Comparison of ENCODE assay signal across 21 cellular contexts in genomic region chr11:65562788-65563187, GRCh38. TPM values are rescaled to one million over a fixed set of nuclear protein-coding genes. Genes with fewer than 3 reads are reported as not detected.
DNase-seq lines count a peak whose midpoint lies in the region; ATAC-seq and TF ChIP-seq lines count a peak whose summit lies in the region.
"Had no signal": no experiment of that assay in that cellular context is flagged by ENCODE, and none has a peak within 500 bp of the region (broad histone marks: within the 10 kb centered on the region; RNA-seq: fewer than 3 reads in every experiment).

No MANE protein-coding gene starts in this region.

- H3K4me3 ChIP-seq in neural progenitor cell, result no peak overlapping the region
- H3K4me3 ChIP-seq: SJSA1 had no signal

- ATAC-seq in stimulated activated naive CD8-positive, alpha-beta T cell treated with anti-CD3 and anti-CD28 coated beads, Interleukin-15, Interleukin-2, amounts not matched to agents 100 U/mL and 50 U/mL, for 24 hours, result no peak
- ATAC-seq in stimulated activated naive CD8-positive, alpha-beta T cell treated with anti-CD3 and anti-CD28 coated beads, Interleukin-15, amount 100 ng/mL, for 72 hours, result no peak
- no peak for ATAC-seq in GM21515 (IDR thresholded peaks at IDR 0.05; ENCODE audit: unreplicated experiment)
- ATAC-seq: Right ventricle myocardium inferior had no signal

- peak overlapping the region; percentile 33 for H3K27ac Mint-ChIP-seq in activated CD4-positive, alpha-beta memory T cell treated with anti-CD3 and anti-CD28 coated beads for 36 hours
- no peak overlapping the region for H3K27ac Mint-ChIP-seq in activated CD4-positive, alpha-beta memory T cell treated with anti-CD3 and anti-CD28 coated beads, Interleukin-2, amount 10 ng/mL, durations not matched to agents 7 days and 5 days
- H3K27ac Mint-ChIP-seq in stimulated activated naive CD8-positive, alpha-beta T cell treated with anti-CD3 and anti-CD28 coated beads, Interleukin-15, amount 100 ng/mL, for 72 hours, result no peak overlapping the region
- no peak overlapping the region for H3K27ac Mint-ChIP-seq in neural progenitor cell
- H3K27ac Mint-ChIP-seq in T-helper 2 cell treated with Interferon-gamma antibody and Interleukin-4, amounts not matched to agents 5 μg/mL and 100 μg/mL, for 36 hours, result no peak overlapping the region

- H3K27ac ChIP-seq in neural progenitor cell, result no peak overlapping the region
- H3K27ac ChIP-seq: C4-2B, SJSA1 had no signal

- CTCF ChIA-PET in activated CD4-positive, alpha-beta memory T cell treated with anti-CD3 and anti-CD28 coated beads for 36 hours (lab: Charles Lee), result interaction anchor here (0.9 to 7.7 kb wide), 2 partner anchors 13 to 21 kb away, joined by 3 to 50 read pairs; partner anchors contain the start of gene EHBP1L1
- CTCF ChIA-PET in activated CD4-positive, alpha-beta memory T cell treated with anti-CD3 and anti-CD28 coated beads, Interleukin-2, amount 10 ng/mL, durations not matched to agents 7 days and 5 days (lab: Charles Lee), result interaction anchor here (1.1 to 2.2 kb wide), 2 partner anchors 11 to 16 kb away, joined by 4 to 5 read pairs; no protein-coding TSS in a partner anchor

- no peak for TF ChIP-seq CTCF in neural progenitor cell (IDR thresholded peaks at IDR 0.05)

- peaks cover 34% of the 10 kb centered on the region for H3F3A ChIP-seq in neural progenitor cell (ENCODE audit: low read depth)

- H3K36me3 ChIP-seq in neural progenitor cell, result no peaks in the 10 kb centered on the region
- H3K36me3 ChIP-seq: SJSA1 had no signal

- H2AFZ ChIP-seq in neural progenitor cell (replicated peaks), result no peak overlapping the region

- peaks cover 1% of the 10 kb centered on the region for H3K79me2 ChIP-seq in neural progenitor cell (ENCODE audit: low read depth)

- intact Hi-C loops in activated CD4-positive, alpha-beta memory T cell treated with anti-CD3 and anti-CD28 coated beads for 36 hours (cut with micrococcal nuclease), result no loop called here

- H3K4me1 Mint-ChIP-seq in activated CD4-positive, alpha-beta memory T cell treated with anti-CD3 and anti-CD28 coated beads for 36 hours (ENCODE audit: low read depth), result peaks cover 50% of the 10 kb centered on the region
- H3K4me1 Mint-ChIP-seq in activated CD4-positive, alpha-beta memory T cell treated with anti-CD3 and anti-CD28 coated beads, Interleukin-2, amount 10 ng/mL, durations not matched to agents 7 days and 5 days, result peaks cover 50% of the 10 kb centered on the region
- H3K4me1 Mint-ChIP-seq in stimulated activated naive CD8-positive, alpha-beta T cell treated with anti-CD3 and anti-CD28 coated beads, Interleukin-15, amount 100 ng/mL, for 72 hours, result peaks cover 76% of the 10 kb centered on the region
- H3K4me1 Mint-ChIP-seq in neural progenitor cell, result peaks cover 36% of the 10 kb centered on the region
- peaks cover 33% of the 10 kb centered on the region for H3K4me1 Mint-ChIP-seq in T-helper 2 cell treated with Interferon-gamma antibody and Interleukin-4, amounts not matched to agents 5 μg/mL and 100 μg/mL, for 36 hours (ENCODE audit: low read depth)

- peak; percentile 43 for DNase-seq in activated CD4-positive, alpha-beta memory T cell treated with anti-CD3 and anti-CD28 coated beads for 36 hours
- DNase-seq in activated CD4-positive, alpha-beta memory T cell treated with anti-CD3 and anti-CD28 coated beads, Interleukin-2, amount 10 ng/mL, durations not matched to agents 7 days and 5 days, result no peak
- peak; percentile 26 for DNase-seq in stimulated activated naive CD8-positive, alpha-beta T cell treated with anti-CD3 and anti-CD28 coated beads, Interleukin-15, Interleukin-2, amounts not matched to agents 100 U/mL and 50 U/mL, for 24 hours
- DNase-seq in stimulated activated naive CD8-positive, alpha-beta T cell treated with anti-CD3 and anti-CD28 coated beads, Interleukin-15, amount 100 ng/mL, for 72 hours, result no peak
- no peak for DNase-seq in neural progenitor cell (ENCODE audit: low spot score)
- no peak for DNase-seq in stimulated activated naive CD4-positive, alpha-beta T cell treated with Interleukin-2 at 50 U/mL for 16 hours (lab: John Stamatoyannopoulos, UW)
- no peak for DNase-seq in T-helper 2 cell treated with Interferon-gamma antibody and Interleukin-4, amounts not matched to agents 5 μg/mL and 100 μg/mL, for 36 hours (ENCODE audit: low spot score)
- DNase-seq: EL, GF-D8, Kasumi-1, NCI-H1694, NCI-H2081 treated with DMSO at 0.1 percent for 48 hours, NCI-H2171 treated with DMSO at 0.1 percent for 48 hours, NCI-H524 treated with DMSO at 0.1 percent for 48 hours had no signal

- H3K36me3 Mint-ChIP-seq in activated CD4-positive, alpha-beta memory T cell treated with anti-CD3 and anti-CD28 coated beads for 36 hours, result no peaks in the 10 kb centered on the region
- H3K36me3 Mint-ChIP-seq in activated CD4-positive, alpha-beta memory T cell treated with anti-CD3 and anti-CD28 coated beads, Interleukin-2, amount 10 ng/mL, durations not matched to agents 7 days and 5 days (ENCODE audit: low read depth), result no peaks in the 10 kb centered on the region
- no peaks in the 10 kb centered on the region for H3K36me3 Mint-ChIP-seq in neural progenitor cell
- no peaks in the 10 kb centered on the region for H3K36me3 Mint-ChIP-seq in T-helper 2 cell treated with Interferon-gamma antibody and Interleukin-4, amounts not matched to agents 5 μg/mL and 100 μg/mL, for 36 hours (ENCODE audit: low read depth)

- no peak overlapping the region for H3K4me2 ChIP-seq in neural progenitor cell

- H4K20me1 ChIP-seq in neural progenitor cell (ENCODE audit: low read depth), result no peaks in the 10 kb centered on the region

- H3K9me3 ChIP-seq in neural progenitor cell (ENCODE audit: low read depth), result no peaks in the 10 kb centered on the region
- H3K9me3 ChIP-seq: SJSA1 had no signal

- no peak overlapping the region for H3K9ac ChIP-seq in neural progenitor cell

- no peak overlapping the region for H3K4me3 Mint-ChIP-seq in activated CD4-positive, alpha-beta memory T cell treated with anti-CD3 and anti-CD28 coated beads for 36 hours
- H3K4me3 Mint-ChIP-seq in activated CD4-positive, alpha-beta memory T cell treated with anti-CD3 and anti-CD28 coated beads, Interleukin-2, amount 10 ng/mL, durations not matched to agents 7 days and 5 days, result no peak overlapping the region
- H3K4me3 Mint-ChIP-seq in stimulated activated naive CD8-positive, alpha-beta T cell treated with anti-CD3 and anti-CD28 coated beads, Interleukin-15, amount 100 ng/mL, for 72 hours, result no peak overlapping the region
- H3K4me3 Mint-ChIP-seq in neural progenitor cell, result peak overlapping the region; percentile 46
- no peak overlapping the region for H3K4me3 Mint-ChIP-seq in T-helper 2 cell treated with Interferon-gamma antibody and Interleukin-4, amounts not matched to agents 5 μg/mL and 100 μg/mL, for 36 hours

- H3K4me1 ChIP-seq in neural progenitor cell, result peaks cover 22% of the 10 kb centered on the region

- H3K27me3 Mint-ChIP-seq in activated CD4-positive, alpha-beta memory T cell treated with anti-CD3 and anti-CD28 coated beads for 36 hours, result no peaks in the 10 kb centered on the region
- H3K27me3 Mint-ChIP-seq in activated CD4-positive, alpha-beta memory T cell treated with anti-CD3 and anti-CD28 coated beads, Interleukin-2, amount 10 ng/mL, durations not matched to agents 7 days and 5 days, result no peaks in the 10 kb centered on the region
- H3K27me3 Mint-ChIP-seq in stimulated activated naive CD8-positive, alpha-beta T cell treated with anti-CD3 and anti-CD28 coated beads, Interleukin-15, amount 100 ng/mL, for 72 hours, result no peaks in the 10 kb centered on the region
- peaks cover 7% of the 10 kb centered on the region for H3K27me3 Mint-ChIP-seq in neural progenitor cell (ENCODE audit: insufficient read depth, low read depth)
- no peaks in the 10 kb centered on the region for H3K27me3 Mint-ChIP-seq in T-helper 2 cell treated with Interferon-gamma antibody and Interleukin-4, amounts not matched to agents 5 μg/mL and 100 μg/mL, for 36 hours (ENCODE audit: low read depth)

- H3K9me3 Mint-ChIP-seq in activated CD4-positive, alpha-beta memory T cell treated with anti-CD3 and anti-CD28 coated beads for 36 hours, result no peaks in the 10 kb centered on the region
- no peaks in the 10 kb centered on the region for H3K9me3 Mint-ChIP-seq in activated CD4-positive, alpha-beta memory T cell treated with anti-CD3 and anti-CD28 coated beads, Interleukin-2, amount 10 ng/mL, durations not matched to agents 7 days and 5 days
- no peaks in the 10 kb centered on the region for H3K9me3 Mint-ChIP-seq in stimulated activated naive CD8-positive, alpha-beta T cell treated with anti-CD3 and anti-CD28 coated beads, Interleukin-15, amount 100 ng/mL, for 72 hours
- no peaks in the 10 kb centered on the region for H3K9me3 Mint-ChIP-seq in neural progenitor cell
- H3K9me3 Mint-ChIP-seq in T-helper 2 cell treated with Interferon-gamma antibody and Interleukin-4, amounts not matched to agents 5 μg/mL and 100 μg/mL, for 36 hours, result no peaks in the 10 kb centered on the region

- POLR2A ChIA-PET in activated CD4-positive, alpha-beta memory T cell treated with anti-CD3 and anti-CD28 coated beads for 36 hours (lab: Charles Lee), result no interaction called here
- POLR2A ChIA-PET in activated CD4-positive, alpha-beta memory T cell treated with anti-CD3 and anti-CD28 coated beads, Interleukin-2, amount 10 ng/mL, durations not matched to agents 7 days and 5 days (lab: Charles Lee), result interaction anchor here (1.8 to 2.9 kb wide), 2 partner anchors 9 to 14 kb away, joined by 5 to 10 read pairs; partner anchors contain the start of gene EHBP1L1

- H3K27me3 ChIP-seq in neural progenitor cell, result peaks cover 21% of the 10 kb centered on the region
- H3K27me3 ChIP-seq: SJSA1 had no signal

RNA-seq across cellular contexts. Expression of gene LTBP3, which starts 4.6 kb away (rescaled TPM):
- 10 to 100 TPM; 60.7 to 63.3 TPM for total RNA-seq in activated CD4-positive, alpha-beta memory T cell treated with anti-CD3 and anti-CD28 coated beads for 36 hours
- total RNA-seq in activated CD4-positive, alpha-beta memory T cell treated with anti-CD3 and anti-CD28 coated beads, Interleukin-2, amount 10 ng/mL, durations not matched to agents 7 days and 5 days, result 10 to 100 TPM; 55.4 to 60.0 TPM
- total RNA-seq in neural progenitor cell (ENCODE audit: low replicate concordance), result 1.2 and 6.1 TPM in 2 replicates

RNA-seq across cellular contexts. Expression of gene ZNRD2, which starts 7.5 kb away (rescaled TPM):
- 10 to 100 TPM; 48.1 to 51.1 TPM for total RNA-seq in activated CD4-positive, alpha-beta memory T cell treated with anti-CD3 and anti-CD28 coated beads for 36 hours
- total RNA-seq in activated CD4-positive, alpha-beta memory T cell treated with anti-CD3 and anti-CD28 coated beads, Interleukin-2, amount 10 ng/mL, durations not matched to agents 7 days and 5 days, result 10 to 100 TPM; 25.3 to 27.8 TPM
- total RNA-seq in neural progenitor cell (ENCODE audit: low replicate concordance), result 15.5 and 34.0 TPM in 2 replicates

RNA-seq across cellular contexts. Expression of gene FAM89B, which starts 9.6 kb away (rescaled TPM):
- total RNA-seq in activated CD4-positive, alpha-beta memory T cell treated with anti-CD3 and anti-CD28 coated beads for 36 hours, result 10 to 100 TPM; 25.3 to 28.3 TPM
- 10 to 100 TPM; 45.6 to 48.0 TPM for total RNA-seq in activated CD4-positive, alpha-beta memory T cell treated with anti-CD3 and anti-CD28 coated beads, Interleukin-2, amount 10 ng/mL, durations not matched to agents 7 days and 5 days
- total RNA-seq in neural progenitor cell (ENCODE audit: low replicate concordance), result 11.7 and 27.8 TPM in 2 replicates

RNA-seq across cellular contexts. Expression of gene EHBP1L1, which starts 13.1 kb away (rescaled TPM):
- 100 to 1,000 TPM; 137 to 141 TPM for total RNA-seq in activated CD4-positive, alpha-beta memory T cell treated with anti-CD3 and anti-CD28 coated beads for 36 hours
- 100 to 1,000 TPM; 118 to 119 TPM for total RNA-seq in activated CD4-positive, alpha-beta memory T cell treated with anti-CD3 and anti-CD28 coated beads, Interleukin-2, amount 10 ng/mL, durations not matched to agents 7 days and 5 days
- 4.7 and 5.1 TPM in 2 replicates for total RNA-seq in neural progenitor cell (ENCODE audit: low replicate concordance)

RNA-seq across cellular contexts. Expression of gene KCNK7, which starts 32.8 kb away (rescaled TPM):
- under 1 TPM; 0.29 to 0.31 TPM for total RNA-seq in activated CD4-positive, alpha-beta memory T cell treated with anti-CD3 and anti-CD28 coated beads for 36 hours
- 1 to 10 TPM in 1 of 2 experiments, under 1 TPM in 1; 0.80 to 1.0 TPM for total RNA-seq in activated CD4-positive, alpha-beta memory T cell treated with anti-CD3 and anti-CD28 coated beads, Interleukin-2, amount 10 ng/mL, durations not matched to agents 7 days and 5 days
- 0.34 TPM in 1 of 2 replicates, not detected in the other for total RNA-seq in neural progenitor cell (ENCODE audit: low replicate concordance)
- total RNA-seq: A172, H4, MCF 10A had no signal

Comparison
In these comparisons a context has a peak if more than half of its experiments do, and no peak if none do; other contexts are left out.
1. DNase-seq: peak in activated CD4-positive, alpha-beta memory T cell treated with anti-CD3 and anti-CD28 coated beads for 36 hours (single experiment) and stimulated activated naive CD8-positive, alpha-beta T cell treated with anti-CD3 and anti-CD28 coated beads, Interleukin-15, Interleukin-2, amounts not matched to agents 100 U/mL and 50 U/mL, for 24 hours (single experiment); none in activated CD4-positive, alpha-beta memory T cell treated with anti-CD3 and anti-CD28 coated beads, Interleukin-2, amount 10 ng/mL, durations not matched to agents 7 days and 5 days (single experiment), stimulated activated naive CD8-positive, alpha-beta T cell treated with anti-CD3 and anti-CD28 coated beads, Interleukin-15, amount 100 ng/mL, for 72 hours (0 of 2), neural progenitor cell (single experiment), stimulated activated naive CD4-positive, alpha-beta T cell treated with Interleukin-2 at 50 U/mL for 16 hours (single experiment) and T-helper 2 cell treated with Interferon-gamma antibody and Interleukin-4, amounts not matched to agents 5 μg/mL and 100 μg/mL, for 36 hours (single experiment).